ENCODE assay signal across 8 cellular contexts in genomic region chr20:47274449-47275108, GRCh38.
DNase-seq lines count a peak whose midpoint lies in the region; ATAC-seq and TF ChIP-seq lines count a peak whose summit lies in the region.

No MANE protein-coding gene starts in this region.

- 37 to 49% methylated on average over 3 of the region's 3 CpGs for WGBS in upper lobe of left lung, 2 donors

- no peaks in the 10 kb centered on the region for H3K27me3 Mint-ChIP-seq in dendritic cell treated with granulocyte-macrophage colony-stimulating factor and Interleukin-4, amounts not matched to agents 40 ng/mL and 50 ng/mL, for 4 days

- H3K9me3 Mint-ChIP-seq in dendritic cell treated with granulocyte-macrophage colony-stimulating factor and Interleukin-4, amounts not matched to agents 40 ng/mL and 50 ng/mL, for 4 days, result no peaks in the 10 kb centered on the region

- H3K4me1 Mint-ChIP-seq in dendritic cell treated with granulocyte-macrophage colony-stimulating factor and Interleukin-4, amounts not matched to agents 40 ng/mL and 50 ng/mL, for 4 days (ENCODE audit: low read depth), result peaks cover 28% of the 10 kb centered on the region

- intact Hi-C loops in dendritic cell treated with granulocyte-macrophage colony-stimulating factor and Interleukin-4, amounts not matched to agents 40 ng/mL and 50 ng/mL, for 4 days (cut with micrococcal nuclease), result no loop called here
- intact Hi-C loops in mucosa of descending colon (cut with DNase I, micrococcal nuclease), result loop anchor here in 1 of 2 donors (10.0 kb wide), 1 partner anchor 110 kb away; no protein-coding TSS in a partner anchor
- intact Hi-C loops in posterior cingulate gyrus (cut with DNase I), result loop anchor here (5.0 to 10.0 kb wide), 2 partner anchors 77 to 350 kb away; no protein-coding TSS in a partner anchor

- H3K36me3 ChIP-seq in SJCRH30 (peaks cover 54% of the 10 kb centered on the region), mucosa of descending colon (ENCODE audit: low read depth) (no peaks in the 10 kb centered on the region), upper lobe of left lung (peaks cover 7 to 67% (median 33%) of the 10 kb centered on the region in 4 donors)

- H3K4me1 ChIP-seq in SJCRH30 (peaks cover 34% of the 10 kb centered on the region), mucosa of descending colon (ENCODE audit: low read depth) (no peaks in the 10 kb centered on the region), upper lobe of left lung (peaks cover 18 to 29% (median 27%) of the 10 kb centered on the region in 4 donors)

- H3K27ac ChIP-seq in SJCRH30, result peak overlapping the region; percentile 40
- H3K27ac ChIP-seq in upper lobe of left lung, result peak overlapping the region; percentile 74 to 86 (median 80)

- DNase-seq in activated T-cell treated with anti-CD3 and anti-CD28 coated beads for 24 hours (ENCODE audit: low read depth) (peak; percentile 18), SJCRH30 (peak in 1 of 2 experiments; percentile 59), mucosa of descending colon (no peak), upper lobe of left lung (peak in 1 of 2 donors; percentile 26), posterior cingulate gyrus (no peak)
- DNase-seq in activated T-cell treated with anti-CD3 and anti-CD28 coated beads, Interleukin-2, amount 50 U/mL, for 48 hours, result no peak

- H3K4me3 ChIP-seq in SJCRH30 (no peak overlapping the region), mucosa of descending colon (no peak overlapping the region), upper lobe of left lung (no peak overlapping the region)

- peak overlapping the region; percentile 83 for H3K27ac Mint-ChIP-seq in dendritic cell treated with granulocyte-macrophage colony-stimulating factor and Interleukin-4, amounts not matched to agents 40 ng/mL and 50 ng/mL, for 4 days

- peak in 2 of 4 donors; percentile 42 to 85 for TF ChIP-seq EP300 in upper lobe of left lung (IDR thresholded peaks at IDR 0.05)

- peaks cover 98% of the 10 kb centered on the region for H3K36me3 Mint-ChIP-seq in dendritic cell treated with granulocyte-macrophage colony-stimulating factor and Interleukin-4, amounts not matched to agents 40 ng/mL and 50 ng/mL, for 4 days (ENCODE audit: low read depth)

- H3K4me3 Mint-ChIP-seq in dendritic cell treated with granulocyte-macrophage colony-stimulating factor and Interleukin-4, amounts not matched to agents 40 ng/mL and 50 ng/mL, for 4 days, result peak overlapping the region; percentile 44

- H3K9me3 ChIP-seq in SJCRH30 (replicated peaks), result no peaks in the 10 kb centered on the region
- H3K9me3 ChIP-seq in mucosa of descending colon, result no peaks in the 10 kb centered on the region
- no peaks in the 10 kb centered on the region for H3K9me3 ChIP-seq in upper lobe of left lung

- H3K27me3 ChIP-seq in SJCRH30 (no peaks in the 10 kb centered on the region), upper lobe of left lung (no peaks in the 10 kb centered on the region)

- TF ChIP-seq CTCF in mucosa of descending colon (IDR thresholded peaks at IDR 0.05), result no peak
- TF ChIP-seq CTCF in upper lobe of left lung (IDR thresholded peaks at IDR 0.05), result no peak

- peak; percentile 66 for ATAC-seq in HG03039 (IDR thresholded peaks at IDR 0.05; ENCODE audit: unreplicated experiment)
- peak; percentile 68 for ATAC-seq in mucosa of descending colon
- ATAC-seq in upper lobe of left lung (ENCODE audit: low FRiP score in 2 of 2), result peak; percentile 81 to 89

- peak in 1 of 4 donors; percentile 23 for TF ChIP-seq POLR2A in upper lobe of left lung (IDR thresholded peaks at IDR 0.05)
